13 cellular contexts compared by ENCODE assay signal in genomic region chr1:159839135-159839849, GRCh38.
DNase-seq lines count a peak whose midpoint lies in the region; ATAC-seq and TF ChIP-seq lines count a peak whose summit lies in the region.
"Had no signal": no experiment of that assay in that cellular context is flagged by ENCODE, and none has a peak within 500 bp of the region (broad histone marks: within the 10 kb centered on the region; RNA-seq: fewer than 3 reads in every experiment).

No MANE protein-coding gene starts in this region.

- H3K79me2 ChIP-seq in OCI-LY3 (ENCODE audit: low read length) = no peaks in the 10 kb centered on the region

- DNase-seq in GM20000 (ENCODE audit: low spot score) (peak; percentile 62), Ammon's horn (ENCODE audit: low spot score) (no peak), foreskin melanocyte (no peak), dedifferentiated amniotic fluid mesenchymal stem cell (ENCODE audit: extremely low spot score) (no peak)
- no peak for DNase-seq in stimulated activated CD4-positive, alpha-beta T cell treated with anti-CD3 and anti-CD28 coated beads, Interleukin-2, amount 100 ng/mL, for 24 hours
- DNase-seq: activated T-cell treated with anti-CD3 and anti-CD28 coated beads, Interleukin-2, amount 50 U/mL, for 4 hours; kidney; NCI-H2081 had no signal

- H4K20me1 ChIP-seq in OCI-LY3 (ENCODE audit: insufficient read depth, low read length) = peaks cover 7% of the 10 kb centered on the region; the same call in 1 of the 2 replicates

- H3K36me3 ChIP-seq in OCI-LY3 (replicated peaks; ENCODE audit: low read depth, low read length) = no peaks in the 10 kb centered on the region

- TF ChIP-seq CTCF in GM20000 (IDR thresholded peaks at IDR 0.05; ENCODE audit: extremely low read depth, missing control alignments) (no peak), OCI-LY3 (IDR thresholded peaks at IDR 0.05; ENCODE audit: low read depth, low read length) (no peak)

- peaks cover 26% of the 10 kb centered on the region for H3K4me1 ChIP-seq in OCI-LY3 (ENCODE audit: low read length)

- no peak overlapping the region for H3K9ac ChIP-seq in OCI-LY3 (ENCODE audit: low read length)

- H3K9me3 ChIP-seq in OCI-LY3 (ENCODE audit: insufficient read depth, low read length) = no peaks in the 10 kb centered on the region

- peaks cover 71% of the 10 kb centered on the region for H3K27me3 ChIP-seq in OCI-LY3 (ENCODE audit: low read depth, low read length)

- H2AFZ ChIP-seq in OCI-LY3 (ENCODE audit: low read depth, low read length) = no peak overlapping the region

- peak overlapping the region; percentile 36 for H3K27ac ChIP-seq in OCI-LY3 (ENCODE audit: low read length)

- peak overlapping the region; percentile 8; the same call in 1 of the 2 replicates for H3K4me3 ChIP-seq in OCI-LY3 (ENCODE audit: low read length)

- ATAC-seq in GM18517 (IDR thresholded peaks at IDR 0.05; ENCODE audit: unreplicated experiment) = peak; percentile 48
- peak; percentile 82 for ATAC-seq in HG02973 (IDR thresholded peaks at IDR 0.05; ENCODE audit: unreplicated experiment)
- ATAC-seq: natural killer cell treated with Interleukin-12 subunit alpha and Interleukin-12 subunit beta and Interleukin-15 and Interleukin-18, amount 100 ng/mL, for 72 hours; Panc1 had no signal

- H3K4me2 ChIP-seq in OCI-LY3 (ENCODE audit: low read length) = peak overlapping the region; percentile 51
